Comparison of ENCODE assay signal across 6 cellular contexts in genomic region chr20:42855896-42856295, GRCh38.
"Had no signal": no experiment of that assay in that cellular context is flagged by ENCODE, and none has a peak within 500 bp of the region (broad histone marks: within the 10 kb centered on the region; RNA-seq: fewer than 3 reads in every experiment).

No MANE protein-coding gene starts in this region.

- FAIRE-seq: HTR-8/SVneo had no signal

- DNase-seq: GM23248, GOT3, H9, HCEC 1CT, IMR-90 had no signal

- H3K4me3 ChIP-seq: GM23248 had no signal

- H3K9me3 Mint-ChIP-seq: H9 had no signal

- H3K27ac ChIP-seq: GM23248 had no signal

- H3K4me3 Mint-ChIP-seq: H9 had no signal

- H3K4me1 Mint-ChIP-seq: H9 had no signal
